In the genomic region with DNA sequence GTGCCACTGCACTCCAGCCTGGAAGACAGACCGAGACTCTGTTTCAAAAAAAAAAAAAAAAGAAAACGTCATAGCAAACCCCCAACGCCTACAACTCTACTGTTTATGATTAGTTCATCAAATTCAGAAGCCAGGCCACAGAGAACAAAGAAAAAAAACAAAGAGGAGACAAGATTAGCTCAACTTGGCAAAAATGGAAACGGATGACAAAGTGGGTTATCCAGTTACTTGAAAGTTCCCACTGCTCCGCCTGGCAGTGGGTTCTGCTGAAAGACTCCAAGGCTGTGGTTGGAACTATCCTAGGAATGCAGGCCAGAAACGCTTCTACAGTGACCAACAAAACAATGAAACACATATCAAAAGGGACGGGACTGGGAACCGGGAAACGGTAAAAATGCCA, we compare ENCODE assay signal across 10 cellular contexts. TPM values are rescaled to one million over a fixed set of nuclear protein-coding genes. Genes with fewer than 3 reads are reported as not detected.
DNase-seq lines count a peak whose midpoint lies in the region; ATAC-seq, FAIRE-seq and TF ChIP-seq lines count a peak whose summit lies in the region.
"Had no signal": no experiment of that assay in that cellular context is flagged by ENCODE, and none has a peak within 500 bp of the region (broad histone marks: within the 10 kb centered on the region; RNA-seq: fewer than 3 reads in every experiment).

No MANE protein-coding gene starts in this region.

- ATAC-seq in HG02642 (IDR thresholded peaks at IDR 0.05; ENCODE audit: poor library complexity, unreplicated experiment): no peak

- H3K79me2 ChIP-seq in astrocyte (ENCODE audit: insufficient read depth, low read length): peaks cover 52% of the 10 kb centered on the region

- H3K4me2 ChIP-seq in astrocyte (ENCODE audit: low read length): peak overlapping the region; percentile 68

- H3K4me1 ChIP-seq in astrocyte (ENCODE audit: insufficient read depth, low read length) (peaks cover 7% of the 10 kb centered on the region), adrenal gland (replicated peaks in 1 of 2) (no peaks in the 10 kb centered on the region)

- H3K4me3 ChIP-seq in astrocyte (ENCODE audit: insufficient read depth, low read depth, low read length) (no peak overlapping the region), adrenal gland (no peak overlapping the region)

- peak overlapping the region; percentile 95 for H3K27ac Mint-ChIP-seq in HFFc6
- H3K27ac Mint-ChIP-seq in astrocyte (ENCODE audit: unreplicated experiment): peak overlapping the region; percentile 97
- H3K27ac Mint-ChIP-seq: activated B cell treated with CpG ODN at 0.5 μM for 24 hours; activated naive CD8-positive, alpha-beta T cell treated with anti-CD3 and anti-CD28 coated beads, Interleukin-2, amount 10 ng/mL, durations not matched to agents 7 days and 5 days had no signal

- DNase-seq in HFFc6 (peak; percentile 98), astrocyte (ENCODE audit: low read depth) (peak; percentile 100), iPS-NIHi7 (ENCODE audit: extremely low spot score) (peak; percentile 58), smooth muscle cell of the brain vasculature (ENCODE audit: low read depth, low spot score) (peak; percentile 84), NCI-H1092 (lab: John Stamatoyannopoulos, UW) (no peak), NCI-H526 treated with DMSO at 0.1 percent for 48 hours (lab: John Stamatoyannopoulos, UW) (no peak), adrenal gland (no peak)
- DNase-seq: activated B cell treated with CpG ODN at 0.5 μM for 24 hours; activated naive CD8-positive, alpha-beta T cell treated with anti-CD3 and anti-CD28 coated beads, Interleukin-2, amount 10 ng/mL, durations not matched to agents 7 days and 5 days had no signal

- H3K9ac ChIP-seq in astrocyte (ENCODE audit: low read length): peak overlapping the region; percentile 73

- 63 to 76% (median 68%) methylated on average over 9 of the region's 9 CpGs for WGBS in adrenal gland, 4 donors

- H3K9me3 Mint-ChIP-seq in HFFc6 (peaks cover 5% of the 10 kb centered on the region), astrocyte (ENCODE audit: unreplicated experiment) (peaks cover 5% of the 10 kb centered on the region)
- H3K9me3 Mint-ChIP-seq: activated B cell treated with CpG ODN at 0.5 μM for 24 hours; activated naive CD8-positive, alpha-beta T cell treated with anti-CD3 and anti-CD28 coated beads, Interleukin-2, amount 10 ng/mL, durations not matched to agents 7 days and 5 days had no signal

- H3K27me3 Mint-ChIP-seq in HFFc6 (ENCODE audit: insufficient read depth) (peaks cover 5% of the 10 kb centered on the region), astrocyte (ENCODE audit: low read depth, unreplicated experiment) (no peaks in the 10 kb centered on the region)
- H3K27me3 Mint-ChIP-seq: activated B cell treated with CpG ODN at 0.5 μM for 24 hours; activated naive CD8-positive, alpha-beta T cell treated with anti-CD3 and anti-CD28 coated beads, Interleukin-2, amount 10 ng/mL, durations not matched to agents 7 days and 5 days had no signal

- TF ChIP-seq CTCF in HFFc6 (IDR thresholded peaks at IDR 0.05) (no peak), astrocyte (IDR thresholded peaks at IDR 0.05; ENCODE audit: insufficient read depth, low read depth, low read length) (no peak), adrenal gland (IDR thresholded peaks at IDR 0.05) (no peak)

- no peaks in the 10 kb centered on the region for H3K27me3 ChIP-seq in astrocyte (ENCODE audit: insufficient read depth, low read length)
- H3K27me3 ChIP-seq in adrenal gland: no peaks in the 10 kb centered on the region

- peaks cover 26% of the 10 kb centered on the region for H4K20me1 ChIP-seq in astrocyte (ENCODE audit: insufficient read depth, low read length)

- H3K27ac ChIP-seq in astrocyte (ENCODE audit: low read depth, low read length) (peak overlapping the region; percentile 84), adrenal gland (no peak overlapping the region)

- H3K4me1 Mint-ChIP-seq in HFFc6 (ENCODE audit: low read depth) (peaks cover 22% of the 10 kb centered on the region), astrocyte (ENCODE audit: low read depth, unreplicated experiment) (peaks cover 13% of the 10 kb centered on the region)
- H3K4me1 Mint-ChIP-seq: activated B cell treated with CpG ODN at 0.5 μM for 24 hours; activated naive CD8-positive, alpha-beta T cell treated with anti-CD3 and anti-CD28 coated beads, Interleukin-2, amount 10 ng/mL, durations not matched to agents 7 days and 5 days had no signal

- intact Hi-C loops in adrenal gland (cut with DNase I): no loop called here

- H3K36me3 Mint-ChIP-seq in HFFc6 (ENCODE audit: low read depth): peaks cover 12% of the 10 kb centered on the region
- peaks cover 28% of the 10 kb centered on the region for H3K36me3 Mint-ChIP-seq in astrocyte (ENCODE audit: low read depth, unreplicated experiment)
- H3K36me3 Mint-ChIP-seq: activated naive CD8-positive, alpha-beta T cell treated with anti-CD3 and anti-CD28 coated beads, Interleukin-2, amount 10 ng/mL, durations not matched to agents 7 days and 5 days had no signal

- peak overlapping the region; percentile 81 for H3K4me3 Mint-ChIP-seq in HFFc6
- H3K4me3 Mint-ChIP-seq in astrocyte (ENCODE audit: unreplicated experiment): peak overlapping the region; percentile 73
- H3K4me3 Mint-ChIP-seq: activated B cell treated with CpG ODN at 0.5 μM for 24 hours; activated naive CD8-positive, alpha-beta T cell treated with anti-CD3 and anti-CD28 coated beads, Interleukin-2, amount 10 ng/mL, durations not matched to agents 7 days and 5 days had no signal

- H3K9me3 ChIP-seq in astrocyte (ENCODE audit: insufficient read depth, low read depth, low read length) (no peaks in the 10 kb centered on the region), adrenal gland (replicated peaks in 1 of 3) (no peaks in the 10 kb centered on the region)

- FAIRE-seq in astrocyte (lab: Jason Lieb, UNC): peak; percentile 99

- no peak for TF ChIP-seq POLR2A in adrenal gland (IDR thresholded peaks at IDR 0.05)

- H3K36me3 ChIP-seq in astrocyte (ENCODE audit: insufficient read depth, low read length): no peaks in the 10 kb centered on the region
- no peaks in the 10 kb centered on the region for H3K36me3 ChIP-seq in adrenal gland (replicated peaks in 1 of 2)

- H2AFZ ChIP-seq in astrocyte (ENCODE audit: low read depth, low read length): no peak overlapping the region

RNA-seq across cellular contexts. Expression of gene MRM3, which starts 53.1 kb away (rescaled TPM):
- total RNA-seq in HFFc6 (2021; fragmentation: NEBNext Ultra II Directional; extraction: Animal tissue kit (Norgen Biotek cat#: 25700)): 10 to 100 TPM; 10.9 to 13.4 (median 12.8) TPM
- 7.7 and 8.3 TPM in 2 replicates for total RNA-seq in astrocyte
- 10 to 100 TPM; 18.0 to 26.2 (median 19.8) TPM for total RNA-seq in adrenal gland
- 10 to 100 TPM; 12.9 to 15.4 (median 13.0) TPM for polyA plus RNA-seq in adrenal gland

RNA-seq across cellular contexts. Expression of gene GLOD4, which starts 53.2 kb away (rescaled TPM):
- total RNA-seq in HFFc6 (2021; fragmentation: NEBNext Ultra II Directional; extraction: Animal tissue kit (Norgen Biotek cat#: 25700)): 10 to 100 TPM; 43.8 to 57.9 (median 48.6) TPM
- total RNA-seq in astrocyte (48.3 and 61.8 TPM in 2 replicates), adrenal gland (10 to 100 TPM; 57.1 to 88.7 (median 74.3) TPM)
- polyA plus RNA-seq in adrenal gland: 100 to 1,000 TPM in 1 of 3 donors, 10 to 100 TPM in 2; 29.8 to 106 (median 33.2) TPM

Comparison
In these comparisons a context has a peak if more than half of its experiments do, and no peak if none do; other contexts are left out.
1. DNase-seq: peak in HFFc6 (single experiment), astrocyte (single experiment), iPS-NIHi7 (single experiment) and smooth muscle cell of the brain vasculature (single experiment); none in NCI-H1092 (single experiment), NCI-H526 treated with DMSO at 0.1 percent for 48 hours (single experiment) and adrenal gland (0 of 7).